15 cellular contexts compared by ENCODE assay signal in the genomic region with DNA sequence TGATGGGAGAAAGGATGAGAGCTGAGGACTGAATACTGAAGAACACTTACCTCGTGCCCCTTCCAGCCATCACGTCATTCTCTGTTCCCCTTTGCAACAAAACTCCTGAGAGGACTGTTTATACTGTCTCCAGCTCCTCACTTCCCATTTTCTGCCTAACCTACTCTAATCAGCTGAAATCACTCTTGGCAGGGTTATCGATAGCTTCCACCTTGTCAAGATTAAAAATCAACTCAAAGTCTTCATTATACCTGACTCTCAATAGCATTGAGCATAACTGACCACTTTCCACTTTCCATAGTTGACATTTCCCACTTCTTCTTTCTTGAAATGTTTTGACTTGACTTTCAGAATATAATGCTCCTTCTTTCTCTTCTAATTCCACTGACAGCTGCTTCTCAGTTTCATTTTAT. TPM values are rescaled to one million over a fixed set of nuclear protein-coding genes. Genes with fewer than 3 reads are reported as not detected.
DNase-seq lines count a peak whose midpoint lies in the region; ATAC-seq and TF ChIP-seq lines count a peak whose summit lies in the region.
"Had no signal": no experiment of that assay in that cellular context is flagged by ENCODE, and none has a peak within 500 bp of the region (broad histone marks: within the 10 kb centered on the region; RNA-seq: fewer than 3 reads in every experiment).

No MANE protein-coding gene starts in this region.

- H3K27ac ChIP-seq in neutrophil: peak overlapping the region; percentile 45
- H3K27ac ChIP-seq: gastroesophageal sphincter had no signal

- TF ChIP-seq CTCF in GM10266 (IDR thresholded peaks at IDR 0.05; ENCODE audit: control insufficient read depth, insufficient read depth, low read depth, missing control alignments): no peak
- no peak for TF ChIP-seq CTCF in neutrophil (IDR thresholded peaks at IDR 0.05)

- no peaks in the 10 kb centered on the region for H3K27me3 Mint-ChIP-seq in activated CD4-positive, alpha-beta T cell treated with anti-CD3 and anti-CD28 coated beads, Interleukin-2, amount 10 ng/mL, durations not matched to agents 24 days and 14 days
- H3K27me3 Mint-ChIP-seq: naive thymus-derived CD4-positive, alpha-beta T cell had no signal

- H3K4me1 Mint-ChIP-seq in activated CD4-positive, alpha-beta T cell treated with anti-CD3 and anti-CD28 coated beads, Interleukin-2, amount 10 ng/mL, durations not matched to agents 24 days and 14 days: peaks cover 26% of the 10 kb centered on the region

- no peak overlapping the region for H3K4me3 ChIP-seq in neutrophil (ENCODE audit: low read depth in 1 of 2, low read length in 1 of 2)
- H3K4me3 ChIP-seq: gastroesophageal sphincter had no signal

- intact Hi-C loops in activated CD4-positive, alpha-beta T cell treated with anti-CD3 and anti-CD28 coated beads, Interleukin-2, amount 10 ng/mL, durations not matched to agents 24 days and 14 days (cut with micrococcal nuclease): no loop called here

- H3K27me3 ChIP-seq in neutrophil: no peaks in the 10 kb centered on the region
- H3K27me3 ChIP-seq: gastroesophageal sphincter had no signal

- no peak overlapping the region for H3K27ac Mint-ChIP-seq in activated CD4-positive, alpha-beta T cell treated with anti-CD3 and anti-CD28 coated beads, Interleukin-2, amount 10 ng/mL, durations not matched to agents 24 days and 14 days
- H3K27ac Mint-ChIP-seq: naive thymus-derived CD4-positive, alpha-beta T cell had no signal

- no peaks in the 10 kb centered on the region for H3K9me3 Mint-ChIP-seq in activated CD4-positive, alpha-beta T cell treated with anti-CD3 and anti-CD28 coated beads, Interleukin-2, amount 10 ng/mL, durations not matched to agents 24 days and 14 days
- H3K9me3 Mint-ChIP-seq: naive thymus-derived CD4-positive, alpha-beta T cell had no signal

- peaks cover 23% of the 10 kb centered on the region for H3K36me3 Mint-ChIP-seq in activated CD4-positive, alpha-beta T cell treated with anti-CD3 and anti-CD28 coated beads, Interleukin-2, amount 10 ng/mL, durations not matched to agents 24 days and 14 days (ENCODE audit: low read depth)

- ATAC-seq in GM21529 (IDR thresholded peaks at IDR 0.05; ENCODE audit: unreplicated experiment) (peak; percentile 26), GM21737 (IDR thresholded peaks at IDR 0.05; ENCODE audit: unreplicated experiment) (no peak), GM18867 (IDR thresholded peaks at IDR 0.05; ENCODE audit: unreplicated experiment) (no peak)
- ATAC-seq: gastroesophageal sphincter; naive thymus-derived CD4-positive, alpha-beta T cell; sciatic nerve had no signal

- no peaks in the 10 kb centered on the region for H3K9me3 ChIP-seq in neutrophil
- H3K9me3 ChIP-seq: gastroesophageal sphincter, thoracic aorta had no signal

- no peak overlapping the region for H3K4me3 Mint-ChIP-seq in activated CD4-positive, alpha-beta T cell treated with anti-CD3 and anti-CD28 coated beads, Interleukin-2, amount 10 ng/mL, durations not matched to agents 24 days and 14 days
- H3K4me3 Mint-ChIP-seq: naive thymus-derived CD4-positive, alpha-beta T cell had no signal

- H3K36me3 ChIP-seq in neutrophil: no peaks in the 10 kb centered on the region
- H3K36me3 ChIP-seq: gastroesophageal sphincter had no signal

- DNase-seq in GM10266 (ENCODE audit: extremely low spot score) (peak; percentile 33), OCI-M1 (lab: John Stamatoyannopoulos, UW) (peak; percentile 70), NCI-H2171 (lab: John Stamatoyannopoulos, UW) (no peak)
- DNase-seq in activated CD4-positive, alpha-beta T cell treated with anti-CD3 and anti-CD28 coated beads, Interleukin-2, amount 10 ng/mL, durations not matched to agents 24 days and 14 days: no peak
- DNase-seq: Calu3; effector CD8-positive, alpha-beta T cell; naive thymus-derived CD4-positive, alpha-beta T cell had no signal

- peaks cover 39 to 47% of the 10 kb centered on the region in 2 experiments for H3K4me1 ChIP-seq in neutrophil (ENCODE audit: control insufficient read depth in 1 of 2, insufficient read depth in 1 of 2, low read depth in 1 of 2, low read length in 1 of 2)

RNA-seq across cellular contexts. Expression of gene BTBD1, which starts 4.3 kb away (rescaled TPM):
- total RNA-seq in activated CD4-positive, alpha-beta T cell treated with anti-CD3 and anti-CD28 coated beads, Interleukin-2, amount 10 ng/mL, durations not matched to agents 24 days and 14 days: 61.7 and 62.7 TPM in 2 replicates

RNA-seq across cellular contexts. Expression of gene TM6SF1, which starts 44.7 kb away (rescaled TPM):
- 3.6 and 4.0 TPM in 2 replicates for total RNA-seq in activated CD4-positive, alpha-beta T cell treated with anti-CD3 and anti-CD28 coated beads, Interleukin-2, amount 10 ng/mL, durations not matched to agents 24 days and 14 days
- total RNA-seq: Calu3, HT1080 had no signal

RNA-seq across cellular contexts. Expression of gene C15orf40, which starts 51.3 kb away (rescaled TPM):
- total RNA-seq in activated CD4-positive, alpha-beta T cell treated with anti-CD3 and anti-CD28 coated beads, Interleukin-2, amount 10 ng/mL, durations not matched to agents 24 days and 14 days: 23.6 and 30.8 TPM in 2 replicates

Comparison
In these comparisons a context has a peak if more than half of its experiments do, and no peak if none do; other contexts are left out.
1. DNase-seq: peak in GM10266 (single experiment) and OCI-M1 (single experiment); none in activated CD4-positive, alpha-beta T cell treated with anti-CD3 and anti-CD28 coated beads, Interleukin-2, amount 10 ng/mL, durations not matched to agents 24 days and 14 days (single experiment) and NCI-H2171 (single experiment).